Comparison of ENCODE assay signal across 11 cellular contexts in genomic region chr14:105700622-105701288, GRCh38.
A peak's percentile ranks its signal among the peaks of the same experiment; 100 is the strongest.
DNase-seq lines count a peak whose midpoint lies in the region; ATAC-seq, FAIRE-seq and TF ChIP-seq lines count a peak whose summit lies in the region.
"Had no signal": no experiment of that assay in that cellular context is flagged by ENCODE, and none has a peak within 500 bp of the region (broad histone marks: within the 10 kb centered on the region; RNA-seq: fewer than 3 reads in every experiment).

No MANE protein-coding gene starts in this region.

- no peak for DNase-seq in GM18507 (ENCODE audit: extremely low spot score, insufficient read length, low read depth)
- DNase-seq in left lobe of liver (ENCODE audit: low spot score), result peak; percentile 14
- no peak for DNase-seq in NCI-H748 treated with DMSO at 0.1 percent for 48 hours (lab: John Stamatoyannopoulos, UW)
- DNase-seq in stomach, result no peak
- DNase-seq: activated CD4-positive, alpha-beta T cell treated with anti-CD3 and anti-CD28 coated beads, Interleukin-2, amount 10 ng/mL, durations not matched to agents 7 days and 5 days; colonic mucosa; NCI-H510A had no signal

- FAIRE-seq in GM18507 (lab: Jason Lieb, UNC), result peak; percentile 98
- FAIRE-seq: HTR-8/SVneo had no signal

- no peaks in the 10 kb centered on the region for H3K36me3 ChIP-seq in stomach
- H3K36me3 ChIP-seq: colonic mucosa had no signal

- peak overlapping the region in 1 of 5 donors; percentile 47 for H3K27ac ChIP-seq in stomach
- H3K27ac ChIP-seq: colonic mucosa had no signal

- TF ChIP-seq CTCF in stomach (IDR thresholded peaks at IDR 0.05), result no peak

- 58 to 89% (median 73%) methylated on average over 6 to 7 of the region's 7 CpGs for WGBS in stomach, 5 donors

- no peaks in the 10 kb centered on the region for H3K9me3 ChIP-seq in stomach
- H3K9me3 ChIP-seq: colonic mucosa had no signal

- TF ChIP-seq EP300 in stomach (IDR thresholded peaks at IDR 0.05), result no peak

- peak; percentile 24 for ATAC-seq in GM21367 (IDR thresholded peaks at IDR 0.05; ENCODE audit: unreplicated experiment)
- ATAC-seq in HG03378 (IDR thresholded peaks at IDR 0.05; ENCODE audit: unreplicated experiment), result peak; percentile 39
- ATAC-seq in left lobe of liver, result no peak
- ATAC-seq in HG02623 (IDR thresholded peaks at IDR 0.05; ENCODE audit: unreplicated experiment), result no peak

- intact Hi-C loops in stomach (cut with DNase I; ENCODE audit: low total_unique reads), result no loop called here

- H3K27me3 ChIP-seq in stomach, result no peaks in the 10 kb centered on the region
- H3K27me3 ChIP-seq: colonic mucosa had no signal

- H3K4me3 ChIP-seq in stomach, result no peak overlapping the region
- H3K4me3 ChIP-seq: colonic mucosa had no signal

- H3K4me1 ChIP-seq in stomach, result no peaks in the 10 kb centered on the region
- H3K4me1 ChIP-seq: colonic mucosa had no signal

- no peak for TF ChIP-seq POLR2A in stomach (IDR thresholded peaks at IDR 0.05)

Comparison
In these comparisons a context has a peak if more than half of its experiments do, and no peak if none do; other contexts are left out.
1. ATAC-seq: peak in GM21367 (single experiment) and HG03378 (single experiment); none in left lobe of liver (single experiment) and HG02623 (single experiment).